In the genomic region with DNA sequence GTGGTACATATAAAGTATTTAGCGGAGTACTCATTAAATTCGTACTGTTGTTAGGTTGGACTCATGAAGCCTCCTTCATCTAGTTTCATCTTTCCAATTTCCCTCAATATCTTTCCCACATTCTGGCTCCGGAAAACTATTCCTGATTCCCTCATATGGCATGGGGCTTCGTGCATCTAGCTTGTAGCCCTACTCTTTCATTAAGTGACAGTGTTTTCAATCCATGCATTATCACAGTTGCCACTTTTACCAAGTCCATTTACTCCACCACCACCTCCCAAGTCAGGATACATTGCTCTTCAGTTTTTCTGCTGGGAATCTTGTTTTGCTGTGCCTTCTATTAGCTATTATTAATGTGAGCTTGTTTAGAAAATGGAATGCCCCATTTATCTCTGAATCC, we compare ENCODE assay signal across 26 cellular contexts.
"Had no signal": no experiment of that assay in that cellular context is flagged by ENCODE, and none has a peak within 500 bp of the region (broad histone marks: within the 10 kb centered on the region; RNA-seq: fewer than 3 reads in every experiment).

No MANE protein-coding gene starts in this region.

- H3K27ac ChIP-seq: stomach, suprapubic skin, testis, thoracic aorta, thyroid gland, tibial artery, tibial nerve, transverse colon, upper lobe of left lung, upper lobe of right lung, uterus, vagina had no signal

- ATAC-seq: stimulated activated effector memory CD8-positive, alpha-beta T cell treated with anti-CD3 and anti-CD28 coated beads, Interleukin-12 subunit alpha, Interleukin-12 subunit beta, amount 100 ng/mL, for 72 hours; stimulated activated memory B cell treated with anti-CD40 and anti-IgM and Interleukin-4, amounts not matched to agents 10 μg/mL and 1 μg/mL and 100 μg/mL, for 72 hours; stimulated activated naive B cell treated with anti-CD40 and anti-IgM and Interleukin-4, amounts not matched to agents 10 μg/mL and 1 μg/mL and 100 μg/mL, for 72 hours; stimulated activated naive CD8-positive, alpha-beta T cell treated with anti-CD3 and anti-CD28 coated beads, Interleukin-15, amount 100 ng/mL, for 72 hours; stimulated activated naive CD8-positive, alpha-beta T cell treated with anti-CD3 and anti-CD28 coated beads, Interleukin-15, Interleukin-2, amounts not matched to agents 100 U/mL and 50 U/mL, for 24 hours; upper lobe of right lung had no signal

- H3K4me3 ChIP-seq: stomach, suprapubic skin, testis, thoracic aorta, thyroid gland, tibial artery, tibial nerve, transverse colon, upper lobe of left lung, upper lobe of right lung, uterus, vagina had no signal

- H3K9me3 ChIP-seq: testis, thoracic aorta, thyroid gland, transverse colon, upper lobe of right lung, uterus had no signal

- DNase-seq: stimulated activated CD4-positive, alpha-beta T cell treated with anti-CD3 and anti-CD28 coated beads, Interleukin-2, amount 100 ng/mL, for 48 hours; stimulated activated CD4-positive, alpha-beta T cell treated with anti-CD3 and anti-CD28 coated beads, Interleukin-4, amount 100 ng/mL, for 1 hour; stimulated activated CD4-positive, alpha-beta T cell treated with anti-CD3 and anti-CD28 coated beads, Interleukin-4, amount 100 ng/mL, for 24 hours; stimulated activated CD4-positive, alpha-beta T cell treated with anti-CD3 and anti-CD28 coated beads, Interleukin-4, amount 100 ng/mL, for 4 hours; stimulated activated CD8-positive, alpha-beta memory T cell treated with anti-CD3 and anti-CD28 coated beads, Interleukin-4, amount 100 ng/mL, for 48 hours; stimulated activated naive B cell treated with anti-CD40 and anti-IgM and Interleukin-4, amounts not matched to agents 10 μg/mL and 1 μg/mL and 100 μg/mL, for 72 hours; stimulated activated naive CD4-positive, alpha-beta T cell; stimulated activated naive CD4-positive, alpha-beta T cell treated with Interleukin-2 at 50 U/mL for 16 hours; stimulated activated naive CD8-positive, alpha-beta T cell treated with anti-CD3 and anti-CD28 coated beads, Interleukin-15, amount 100 ng/mL, for 72 hours; stimulated activated naive CD8-positive, alpha-beta T cell treated with anti-CD3 and anti-CD28 coated beads, Interleukin-15, Interleukin-2, amounts not matched to agents 100 U/mL and 50 U/mL, for 24 hours; stomach; substantia nigra; testis; thyroid gland; tibial artery; transverse colon; trophoblast cell; upper lobe of left lung; upper lobe of right lung; uterus had no signal

- H3K36me3 ChIP-seq: stomach, suprapubic skin, thoracic aorta, thyroid gland, tibial artery, tibial nerve, transverse colon, upper lobe of left lung, upper lobe of right lung, uterus, vagina had no signal

- H3K27me3 ChIP-seq: stomach, suprapubic skin, testis, thyroid gland, tibial artery, tibial nerve, transverse colon, upper lobe of left lung, upper lobe of right lung, uterus, vagina had no signal

- H3K4me1 ChIP-seq: stomach, suprapubic skin, testis, thyroid gland, tibial artery, tibial nerve, transverse colon, upper lobe of left lung, upper lobe of right lung, uterus, vagina had no signal
